ENCODE assay signal across 15 cellular contexts in genomic region chr2:26552641-26553040, GRCh38.
DNase-seq lines count a peak whose midpoint lies in the region; ATAC-seq and TF ChIP-seq lines count a peak whose summit lies in the region.
"Had no signal": no experiment of that assay in that cellular context is flagged by ENCODE, and none has a peak within 500 bp of the region (broad histone marks: within the 10 kb centered on the region; RNA-seq: fewer than 3 reads in every experiment).

No MANE protein-coding gene starts in this region.

- no peaks in the 10 kb centered on the region for H3K36me3 ChIP-seq in aorta (ENCODE audit: control insufficient read depth in 1 of 2, insufficient read depth in 2 of 2, low read length in 1 of 2)
- H3K36me3 ChIP-seq in PC-9 (ENCODE audit: low read depth) = no peaks in the 10 kb centered on the region

- CTCF ChIA-PET in PC-9 (lab: Charles Lee) = interaction anchor here (0.6 kb wide), 1 partner anchor 12 kb away, joined by 3 read pairs; no protein-coding TSS in a partner anchor

- no peaks in the 10 kb centered on the region for H3F3A ChIP-seq in PC-9 (ENCODE audit: insufficient read depth, low read depth)

- no peak overlapping the region for H3K27ac Mint-ChIP-seq in natural killer cell treated with Interleukin-12 subunit alpha and Interleukin-12 subunit beta and Interleukin-15 and Interleukin-18, amount 100 ng/mL, for 72 hours
- no peak overlapping the region for H3K27ac Mint-ChIP-seq in natural killer cell
- H3K27ac Mint-ChIP-seq: CD14-positive monocyte; CD8-positive, alpha-beta T cell had no signal

- BruUV-seq in PC-9 (replicated peaks; lab: Mats Ljungman, UMichigan) = no TSS peak

- H3K27ac ChIP-seq in aorta (ENCODE audit: low read depth in 1 of 2, low read length in 2 of 2) (no peak overlapping the region), PC-9 (no peak overlapping the region)
- H3K27ac ChIP-seq: 22Rv1 had no signal

- H3K27me3 ChIP-seq in aorta (ENCODE audit: control insufficient read depth in 1 of 2, insufficient read depth in 2 of 2, low read length in 1 of 2) (no peaks in the 10 kb centered on the region), PC-9 (ENCODE audit: insufficient read depth, low read depth) (peaks cover 15% of the 10 kb centered on the region)

- no peak overlapping the region for H2AFZ ChIP-seq in PC-9

- no peaks in the 10 kb centered on the region for H3K4me1 Mint-ChIP-seq in natural killer cell treated with Interleukin-12 subunit alpha and Interleukin-12 subunit beta and Interleukin-15 and Interleukin-18, amount 100 ng/mL, for 72 hours (ENCODE audit: low read depth in 2 of 2)
- no peaks in the 10 kb centered on the region for H3K4me1 Mint-ChIP-seq in natural killer cell

- H3K9me2 ChIP-seq in PC-9 (ENCODE audit: insufficient read depth) = no peaks in the 10 kb centered on the region

- H3K9me3 Mint-ChIP-seq in natural killer cell treated with Interleukin-12 subunit alpha and Interleukin-12 subunit beta and Interleukin-15 and Interleukin-18, amount 100 ng/mL, for 72 hours = no peaks in the 10 kb centered on the region
- H3K9me3 Mint-ChIP-seq in natural killer cell = no peaks in the 10 kb centered on the region
- H3K9me3 Mint-ChIP-seq: CD14-positive monocyte; CD8-positive, alpha-beta T cell had no signal

- H3K79me2 ChIP-seq in PC-9 (ENCODE audit: low read depth) = no peaks in the 10 kb centered on the region

- H3K4me2 ChIP-seq in PC-9 = no peak overlapping the region

- intact Hi-C loops in natural killer cell (cut with micrococcal nuclease) (no loop called here), posterior vena cava (cut with DNase I) (no loop called here), aorta (cut with DNase I) (no loop called here), PC-9 (cut with micrococcal nuclease; ENCODE audit: unreplicated experiment) (no loop called here)

- no peak overlapping the region for H3K4me3 Mint-ChIP-seq in natural killer cell treated with Interleukin-12 subunit alpha and Interleukin-12 subunit beta and Interleukin-15 and Interleukin-18, amount 100 ng/mL, for 72 hours
- no peak overlapping the region for H3K4me3 Mint-ChIP-seq in natural killer cell
- H3K4me3 Mint-ChIP-seq: CD8-positive, alpha-beta T cell had no signal

- H3K4me3 ChIP-seq in aorta (ENCODE audit: low read length in 2 of 2) (no peak overlapping the region), PC-9 (no peak overlapping the region)

- POLR2A ChIA-PET in PC-9 (lab: Charles Lee; ENCODE audit: unreplicated experiment) = no interaction called here

- DNase-seq in activated effector memory CD4-positive, alpha-beta T cell treated with anti-CD3 and anti-CD28 coated beads, Interleukin-2, amount 50 U/mL, for 16 hours = peak; percentile 25
- DNase-seq in activated effector memory CD4-positive, alpha-beta T cell treated with Interleukin-2 at 50 U/mL for 16 hours = no peak
- peak; percentile 51 for DNase-seq in natural killer cell treated with Interleukin-12 subunit alpha and Interleukin-12 subunit beta and Interleukin-15 and Interleukin-18, amount 100 ng/mL, for 72 hours (ENCODE audit: low spot score)
- DNase-seq in natural killer cell = no peak
- DNase-seq in posterior vena cava (ENCODE audit: low spot score) = peak; percentile 24
- DNase-seq in aorta = peak; percentile 14 to 36
- DNase-seq in PC-9 = no peak
- DNase-seq: CD8-positive, alpha-beta T cell; COR-L47; DND-41; GDM1 had no signal

- no peak for ATAC-seq in natural killer cell treated with Interleukin-12 subunit alpha and Interleukin-12 subunit beta and Interleukin-15 and Interleukin-18, amount 100 ng/mL, for 72 hours
- ATAC-seq in natural killer cell (no peak), aorta (ENCODE audit: low FRiP score) (no peak), HG03095 (IDR thresholded peaks at IDR 0.05; ENCODE audit: unreplicated experiment) (no peak)
- ATAC-seq: CD8-positive, alpha-beta T cell; HCT116 had no signal

- H3K9me3 ChIP-seq in aorta (ENCODE audit: control insufficient read depth, low read length) (no peaks in the 10 kb centered on the region), PC-9 (ENCODE audit: insufficient read depth, low read depth) (no peaks in the 10 kb centered on the region)

- 77 to 80% methylated on average over 7 of the region's 7 CpGs for WGBS in aorta, 2 donors

- H3K27me3 Mint-ChIP-seq in natural killer cell treated with Interleukin-12 subunit alpha and Interleukin-12 subunit beta and Interleukin-15 and Interleukin-18, amount 100 ng/mL, for 72 hours = peaks cover 29 to 31% of the 10 kb centered on the region in 2 donors
- peaks cover 17 to 25% of the 10 kb centered on the region in 2 donors for H3K27me3 Mint-ChIP-seq in natural killer cell (ENCODE audit: low read depth in 2 of 2)

- no peaks in the 10 kb centered on the region for H4K20me1 ChIP-seq in PC-9 (ENCODE audit: insufficient read depth)

- TF ChIP-seq CTCF in natural killer cell (IDR thresholded peaks at IDR 0.05) = no peak
- no peak for TF ChIP-seq CTCF in PC-9 (conservative IDR thresholded peaks at IDR 0.05)

- H3K4me1 ChIP-seq in aorta (ENCODE audit: control insufficient read depth in 1 of 2, insufficient read depth in 2 of 2, low read length in 2 of 2) = no peaks in the 10 kb centered on the region
- H3K4me1 ChIP-seq in PC-9 (replicated peaks; ENCODE audit: insufficient read depth) = no peaks in the 10 kb centered on the region

- H3K36me3 Mint-ChIP-seq in natural killer cell treated with Interleukin-12 subunit alpha and Interleukin-12 subunit beta and Interleukin-15 and Interleukin-18, amount 100 ng/mL, for 72 hours = no peaks in the 10 kb centered on the region
- no peaks in the 10 kb centered on the region for H3K36me3 Mint-ChIP-seq in natural killer cell
- H3K36me3 Mint-ChIP-seq: CD14-positive monocyte; CD8-positive, alpha-beta T cell had no signal

Comparison
In these comparisons a context has a peak if more than half of its experiments do, and no peak if none do; other contexts are left out.
1. DNase-seq: peak in activated effector memory CD4-positive, alpha-beta T cell treated with anti-CD3 and anti-CD28 coated beads, Interleukin-2, amount 50 U/mL, for 16 hours (single experiment), natural killer cell treated with Interleukin-12 subunit alpha and Interleukin-12 subunit beta and Interleukin-15 and Interleukin-18, amount 100 ng/mL, for 72 hours (single experiment), posterior vena cava (single experiment) and aorta (2 of 2); none in activated effector memory CD4-positive, alpha-beta T cell treated with Interleukin-2 at 50 U/mL for 16 hours (single experiment), natural killer cell (single experiment) and PC-9 (0 of 2).